In genomic region chr1:36400825-36401601, GRCh38 we compare ENCODE assay signal across 8 cellular contexts.
DNase-seq lines count a peak whose midpoint lies in the region; ATAC-seq lines count a peak whose summit lies in the region.

No MANE protein-coding gene starts in this region.

- peaks cover 35% of the 10 kb centered on the region for H3K4me1 Mint-ChIP-seq in dendritic cell treated with granulocyte-macrophage colony-stimulating factor and Interleukin-4, amounts not matched to agents 40 ng/mL and 50 ng/mL, for 4 days (ENCODE audit: low read depth)
- H3K4me1 Mint-ChIP-seq in stimulated activated memory B cell treated with anti-CD40 and anti-IgM and Interleukin-4, amounts not matched to agents 10 μg/mL and 1 μg/mL and 100 μg/mL, for 72 hours: peaks cover 48% of the 10 kb centered on the region

- peak overlapping the region; percentile 86 for H3K4me3 Mint-ChIP-seq in dendritic cell treated with granulocyte-macrophage colony-stimulating factor and Interleukin-4, amounts not matched to agents 40 ng/mL and 50 ng/mL, for 4 days
- peak overlapping the region; percentile 86 for H3K4me3 Mint-ChIP-seq in stimulated activated memory B cell treated with anti-CD40 and anti-IgM and Interleukin-4, amounts not matched to agents 10 μg/mL and 1 μg/mL and 100 μg/mL, for 72 hours

- intact Hi-C loops in dendritic cell treated with granulocyte-macrophage colony-stimulating factor and Interleukin-4, amounts not matched to agents 40 ng/mL and 50 ng/mL, for 4 days (cut with micrococcal nuclease): loop anchor here (1.0 kb wide), 1 partner anchor 15 kb away; no protein-coding TSS in a partner anchor

- DNase-seq in COLO829 (ENCODE audit: low spot score) (peak; percentile 77), T1000 (lab: John Stamatoyannopoulos, UW) (peak; percentile 90), medulla oblongata (ENCODE audit: extremely low spot score) (peak; percentile 69), NCI-H1417 treated with DMSO at 0.1 percent for 48 hours (lab: John Stamatoyannopoulos, UW) (no peak), NCI-H526 treated with DMSO at 0.1 percent for 48 hours (lab: John Stamatoyannopoulos, UW) (no peak)

- H3K36me3 Mint-ChIP-seq in dendritic cell treated with granulocyte-macrophage colony-stimulating factor and Interleukin-4, amounts not matched to agents 40 ng/mL and 50 ng/mL, for 4 days (ENCODE audit: low read depth): peaks cover 19% of the 10 kb centered on the region
- H3K36me3 Mint-ChIP-seq in stimulated activated memory B cell treated with anti-CD40 and anti-IgM and Interleukin-4, amounts not matched to agents 10 μg/mL and 1 μg/mL and 100 μg/mL, for 72 hours: peaks cover 5% of the 10 kb centered on the region

- peaks cover under 1% of the 10 kb centered on the region for H3K9me3 Mint-ChIP-seq in dendritic cell treated with granulocyte-macrophage colony-stimulating factor and Interleukin-4, amounts not matched to agents 40 ng/mL and 50 ng/mL, for 4 days
- no peaks in the 10 kb centered on the region for H3K9me3 Mint-ChIP-seq in stimulated activated memory B cell treated with anti-CD40 and anti-IgM and Interleukin-4, amounts not matched to agents 10 μg/mL and 1 μg/mL and 100 μg/mL, for 72 hours

- peak; percentile 56 for ATAC-seq in HG02623 (IDR thresholded peaks at IDR 0.05; ENCODE audit: unreplicated experiment)
- peak; percentile 89 for ATAC-seq in stimulated activated memory B cell treated with anti-CD40 and anti-IgM and Interleukin-4, amounts not matched to agents 10 μg/mL and 1 μg/mL and 100 μg/mL, for 72 hours

- H3K27ac Mint-ChIP-seq in dendritic cell treated with granulocyte-macrophage colony-stimulating factor and Interleukin-4, amounts not matched to agents 40 ng/mL and 50 ng/mL, for 4 days: peak overlapping the region; percentile 97
- peak overlapping the region; percentile 96 for H3K27ac Mint-ChIP-seq in stimulated activated memory B cell treated with anti-CD40 and anti-IgM and Interleukin-4, amounts not matched to agents 10 μg/mL and 1 μg/mL and 100 μg/mL, for 72 hours

- H3K27me3 Mint-ChIP-seq in dendritic cell treated with granulocyte-macrophage colony-stimulating factor and Interleukin-4, amounts not matched to agents 40 ng/mL and 50 ng/mL, for 4 days: no peaks in the 10 kb centered on the region
- no peaks in the 10 kb centered on the region for H3K27me3 Mint-ChIP-seq in stimulated activated memory B cell treated with anti-CD40 and anti-IgM and Interleukin-4, amounts not matched to agents 10 μg/mL and 1 μg/mL and 100 μg/mL, for 72 hours

Comparison
In these comparisons a context has a peak if more than half of its experiments do, and no peak if none do; other contexts are left out.
1. DNase-seq: peak in COLO829 (single experiment), T1000 (single experiment) and medulla oblongata (single experiment); none in NCI-H1417 treated with DMSO at 0.1 percent for 48 hours (single experiment) and NCI-H526 treated with DMSO at 0.1 percent for 48 hours (single experiment).